In genomic region chr17:36935681-36936454, GRCh38 we compare ENCODE assay signal across 1 cellular context.
A peak's percentile ranks its signal among the peaks of the same experiment; 100 is the strongest.
TF ChIP-seq lines count a peak whose summit lies in the region.

No MANE protein-coding gene starts in this region.

TF ChIP-seq in GM12878, 131 proteins besides CTCF, POLR2A, EP300 and RAD21:
- TF ChIP-seq SUZ12 (IDR thresholded peaks at IDR 0.05; ENCODE audit: unreplicated experiment) (peak; percentile 95), SMC3 (IDR thresholded peaks at IDR 0.05; ENCODE audit: borderline replicate concordance, low read length) (no peak)
